ENCODE assay signal across 10 cellular contexts in genomic region chr9:116152390-116152789, GRCh38. TPM values are rescaled to one million over a fixed set of nuclear protein-coding genes. Genes with fewer than 3 reads are reported as not detected.
A peak's percentile ranks its signal among the peaks of the same experiment; 100 is the strongest.
DNase-seq lines count a peak whose midpoint lies in the region; ATAC-seq and TF ChIP-seq lines count a peak whose summit lies in the region.
"Had no signal": no experiment of that assay in that cellular context is flagged by ENCODE, and none has a peak within 500 bp of the region (broad histone marks: within the 10 kb centered on the region; RNA-seq: fewer than 3 reads in every experiment).

No MANE protein-coding gene starts in this region.

- H3K4me3 ChIP-seq in fibroblast of the aortic adventitia (ENCODE audit: low read depth, low read length): peak overlapping the region; percentile 5
- H3K4me3 ChIP-seq: BLaER1 treated with 17β-estradiol and CSF1 and Interleukin-3, amounts not matched to agents 10 nM and 100 nM had no signal

- DNase-seq in NCI-H2029 treated with DMSO at 0.1 percent for 48 hours (lab: John Stamatoyannopoulos, UW) (peak; percentile 7), NCI-H2029 (lab: John Stamatoyannopoulos, UW) (no peak), RPMI7951 (ENCODE audit: low read depth) (peak; percentile 39), fibroblast of the aortic adventitia (ENCODE audit: low read depth) (no peak), superior temporal gyrus (ENCODE audit: extremely low spot score) (peak; percentile 57), UCSD-AML1 (lab: John Stamatoyannopoulos, UW; ENCODE audit: unreplicated experiment) (no peak)
- DNase-seq: NCI-H774 had no signal

- TF ChIP-seq POLR2A in GM18505 (IDR thresholded peaks at IDR 0.05; ENCODE audit: borderline replicate concordance, extremely low read depth, insufficient read depth, insufficient read length): no peak

- ATAC-seq in GM18505 (IDR thresholded peaks at IDR 0.05; ENCODE audit: unreplicated experiment): no peak
- no peak for ATAC-seq in HG03159 (IDR thresholded peaks at IDR 0.05; ENCODE audit: unreplicated experiment)

- TF ChIP-seq CTCF in fibroblast of the aortic adventitia (IDR thresholded peaks at IDR 0.05; ENCODE audit: insufficient read depth, low read length): peak; percentile 38

RNA-seq across cellular contexts. Expression of gene PAPPA, which starts 1.2 kb away (rescaled TPM):
- 0.20 and 0.24 TPM in 2 replicates for total RNA-seq in RPMI7951 (2014; rRNA removed; shearing (Covaris generic))
- 12.3 and 80.5 TPM in 2 replicates for total RNA-seq in fibroblast of the aortic adventitia (ENCODE audit: low replicate concordance)

Comparison
In these comparisons a context has a peak if more than half of its experiments do, and no peak if none do; other contexts are left out.
1. DNase-seq: peak in NCI-H2029 treated with DMSO at 0.1 percent for 48 hours (single experiment), RPMI7951 (single experiment) and superior temporal gyrus (single experiment); none in NCI-H2029 (single experiment), fibroblast of the aortic adventitia (single experiment) and UCSD-AML1 (single experiment).
2. RNA of gene PAPPA, which starts 1.2 kb away (total RNA-seq): 12.3 to 80.5 TPM in fibroblast of the aortic adventitia; 0.20 to 0.24 TPM in RPMI7951; every median in the first group is over 10 times any median in the second.